Comparison of ENCODE assay signal across 13 cellular contexts in genomic region chr2:46481541-46482193, GRCh38. TPM values are rescaled to one million over a fixed set of nuclear protein-coding genes. Genes with fewer than 3 reads are reported as not detected.
DNase-seq lines count a peak whose midpoint lies in the region; ATAC-seq lines count a peak whose summit lies in the region.
"Had no signal": no experiment of that assay in that cellular context is flagged by ENCODE, and none has a peak within 500 bp of the region (broad histone marks: within the 10 kb centered on the region; RNA-seq: fewer than 3 reads in every experiment).

No MANE protein-coding gene starts in this region.

- peaks cover 28% of the 10 kb centered on the region for H3K4me1 Mint-ChIP-seq in activated T-cell treated with anti-CD3 and anti-CD28 coated beads, Interleukin-2, amount 50 U/mL, for 72 hours (ENCODE audit: low read depth)
- H3K4me1 Mint-ChIP-seq in activated T-cell treated with anti-CD3 and anti-CD28 coated beads, Interleukin-2, amount 50 U/mL, for 24 hours (ENCODE audit: low read depth), result peaks cover 31% of the 10 kb centered on the region

- peak overlapping the region in 1 of 2 donors; percentile 62 for H3K4me3 Mint-ChIP-seq in activated T-cell treated with anti-CD3 and anti-CD28 coated beads, Interleukin-2, amount 50 U/mL, for 72 hours
- no peak overlapping the region for H3K4me3 Mint-ChIP-seq in activated T-cell treated with anti-CD3 and anti-CD28 coated beads, Interleukin-2, amount 50 U/mL, for 24 hours

- peak in 1 of 2 donors; percentile 85 for ATAC-seq in activated T-cell treated with anti-CD3 and anti-CD28 coated beads, Interleukin-2, amount 50 U/mL, for 72 hours (replicated peaks in 1 of 2)
- ATAC-seq in HG03565 (IDR thresholded peaks at IDR 0.05; ENCODE audit: unreplicated experiment), result no peak
- ATAC-seq: left colon, sciatic nerve had no signal

- H3K27ac ChIP-seq in epithelial cell of prostate (no peak overlapping the region), caudate nucleus (ENCODE audit: low read depth, low read length) (no peak overlapping the region)
- H3K27ac ChIP-seq: BLaER1 had no signal

- H3K36me3 Mint-ChIP-seq in activated T-cell treated with anti-CD3 and anti-CD28 coated beads, Interleukin-2, amount 50 U/mL, for 72 hours (ENCODE audit: insufficient read depth in 2 of 2), result peaks cover under 1 to 5% of the 10 kb centered on the region in 2 donors
- no peaks in the 10 kb centered on the region for H3K36me3 Mint-ChIP-seq in activated T-cell treated with anti-CD3 and anti-CD28 coated beads, Interleukin-2, amount 50 U/mL, for 24 hours (ENCODE audit: low read depth)

- no peaks in the 10 kb centered on the region for H3K27me3 Mint-ChIP-seq in activated T-cell treated with anti-CD3 and anti-CD28 coated beads, Interleukin-2, amount 50 U/mL, for 72 hours (ENCODE audit: low read depth)
- H3K27me3 Mint-ChIP-seq in activated T-cell treated with anti-CD3 and anti-CD28 coated beads, Interleukin-2, amount 50 U/mL, for 24 hours, result no peaks in the 10 kb centered on the region

- DNase-seq in activated T-cell treated with anti-CD3 and anti-CD28 coated beads, Interleukin-2, amount 50 U/mL, for 72 hours, result no peak
- no peak for DNase-seq in activated T-cell treated with anti-CD3 and anti-CD28 coated beads, Interleukin-2, amount 50 U/mL, for 24 hours
- DNase-seq in NCI-H748 (lab: John Stamatoyannopoulos, UW; ENCODE audit: unreplicated experiment) (peak; percentile 79), epithelial cell of prostate (ENCODE audit: low read depth, low spot score) (peak; percentile 83), germinal center (ENCODE audit: low spot score) (no peak), caudate nucleus (lab: John Stamatoyannopoulos, UW) (no peak), cerebellar cortex (ENCODE audit: low spot score) (no peak)
- DNase-seq: left colon, SIG-M5 had no signal

- peak overlapping the region; percentile 48 for H3K27ac Mint-ChIP-seq in activated T-cell treated with anti-CD3 and anti-CD28 coated beads, Interleukin-2, amount 50 U/mL, for 72 hours
- H3K27ac Mint-ChIP-seq in activated T-cell treated with anti-CD3 and anti-CD28 coated beads, Interleukin-2, amount 50 U/mL, for 24 hours, result no peak overlapping the region
- H3K27ac Mint-ChIP-seq: IgD-negative memory B cell had no signal

- peaks cover 3 to 4% of the 10 kb centered on the region in 2 donors for H3K9me3 Mint-ChIP-seq in activated T-cell treated with anti-CD3 and anti-CD28 coated beads, Interleukin-2, amount 50 U/mL, for 72 hours
- H3K9me3 Mint-ChIP-seq in activated T-cell treated with anti-CD3 and anti-CD28 coated beads, Interleukin-2, amount 50 U/mL, for 24 hours, result no peaks in the 10 kb centered on the region

RNA-seq across cellular contexts. Expression of gene TMEM247, which starts 2.3 kb away (rescaled TPM):
- not detected for total RNA-seq in activated T-cell treated with anti-CD3 and anti-CD28 coated beads, Interleukin-2, amount 50 U/mL, for 72 hours
- total RNA-seq: left colon, sciatic nerve had no signal

Comparison
In these comparisons a context has a peak if more than half of its experiments do, and no peak if none do; other contexts are left out.
1. DNase-seq: peak in NCI-H748 (single experiment) and epithelial cell of prostate (single experiment); none in activated T-cell treated with anti-CD3 and anti-CD28 coated beads, Interleukin-2, amount 50 U/mL, for 72 hours (0 of 2), activated T-cell treated with anti-CD3 and anti-CD28 coated beads, Interleukin-2, amount 50 U/mL, for 24 hours (single experiment), germinal center (single experiment), caudate nucleus (0 of 61) and cerebellar cortex (single experiment).